ENCODE assay signal across 29 cellular contexts in the genomic region with DNA sequence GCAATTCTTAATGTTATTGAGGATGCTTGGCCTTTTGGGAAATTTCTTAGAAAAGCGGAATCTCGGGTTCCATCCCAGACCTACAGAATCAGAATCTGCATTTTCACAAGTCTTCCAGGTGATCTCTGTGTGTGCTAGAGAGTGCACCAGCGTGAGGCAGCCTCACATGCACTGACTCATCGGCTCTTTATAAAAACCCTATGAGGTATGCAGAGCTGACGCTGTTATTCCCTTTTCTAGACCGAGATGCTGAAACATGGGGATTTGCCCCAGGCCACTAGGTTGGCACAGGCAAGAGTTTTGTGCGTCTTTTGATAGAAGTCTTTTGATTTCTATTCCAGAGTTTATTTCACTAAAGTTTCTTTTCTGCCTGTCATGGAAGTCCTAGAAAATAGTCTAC.
"Had no signal": no experiment of that assay in that cellular context is flagged by ENCODE, and none has a peak within 500 bp of the region (broad histone marks: within the 10 kb centered on the region; RNA-seq: fewer than 3 reads in every experiment).

No MANE protein-coding gene starts in this region.

- H3K4me1 ChIP-seq: adrenal gland, esophagus squamous epithelium had no signal

- DNase-seq: activated B cell treated with CpG ODN at 0.5 μM for 24 hours; activated CD4-positive, alpha-beta T cell treated with anti-CD3 and anti-CD28 coated beads for 48 hours; activated CD4-positive, alpha-beta T cell treated with anti-CD3 and anti-CD28 coated beads, Interleukin-2, amount 50 U/mL, for 1 hour; activated CD4-positive, alpha-beta T cell treated with anti-CD3 and anti-CD28 coated beads, Interleukin-2, amount 50 U/mL, for 48 hours; activated CD8-positive, alpha-beta memory T cell treated with anti-CD3 and anti-CD28 coated beads for 24 hours; activated CD8-positive, alpha-beta T cell treated with anti-CD3 and anti-CD28 coated beads for 36 hours; activated effector memory CD4-positive, alpha-beta T cell treated with Interleukin-2 at 50 U/mL for 16 hours; activated gamma-delta T cell treated with Interleukin-2 at 50 U/mL for 16 hours; activated naive CD4-positive, alpha-beta T cell treated with Interleukin-2 at 50 U/mL for 16 hours; activated naive CD8-positive, alpha-beta T cell treated with anti-CD3 and anti-CD28 coated beads for 36 hours; activated naive CD8-positive, alpha-beta T cell treated with anti-CD3 and anti-CD28 coated beads, Interleukin-2, amount 50 U/mL, for 24 hours; activated T-cell treated with anti-CD3 and anti-CD28 coated beads, Interleukin-2, amount 50 U/mL, for 4 hours; adrenal gland; amygdala; aorta; dorsolateral prefrontal cortex; effector memory CD4-positive, alpha-beta T cell; endodermal cell; erythroblast; esophagus squamous epithelium; head of caudate nucleus; T-helper 1 cell; T-helper 17 cell; T1000; WERI-Rb-1 had no signal

- FAIRE-seq: bronchial epithelial cell had no signal

- H3K9me3 ChIP-seq: adrenal gland, esophagus squamous epithelium had no signal

- ATAC-seq: activated CD4-positive, CD25-positive, alpha-beta regulatory T cell treated with anti-CD3 and anti-CD28 coated beads, Interleukin-2, amount 50 U/mL, for 24 hours; activated CD8-positive, alpha-beta T cell treated with anti-CD3 and anti-CD28 coated beads for 36 hours; activated naive CD8-positive, alpha-beta T cell treated with anti-CD3 and anti-CD28 coated beads, Interleukin-2, amount 50 U/mL, for 24 hours; activated T-cell treated with anti-CD3 and anti-CD28 coated beads, Interleukin-2, amount 50 U/mL, for 4 hours; activated T-helper 17 cell treated with anti-CD3 and anti-CD28 coated beads, Interleukin-2, amount 50 U/mL, for 72 hours; T-helper 17 cell had no signal

- H3K36me3 ChIP-seq: adrenal gland, esophagus squamous epithelium, WERI-Rb-1 had no signal

- H3K4me3 ChIP-seq: adrenal gland, coronary artery, dorsolateral prefrontal cortex, esophagus squamous epithelium had no signal

- H3K27ac ChIP-seq: adrenal gland, coronary artery, dorsolateral prefrontal cortex, esophagus squamous epithelium, WERI-Rb-1 had no signal

- H3K27me3 ChIP-seq: adrenal gland, dorsolateral prefrontal cortex, esophagus squamous epithelium had no signal
